1 cellular context compared by ENCODE assay signal in the genomic region with DNA sequence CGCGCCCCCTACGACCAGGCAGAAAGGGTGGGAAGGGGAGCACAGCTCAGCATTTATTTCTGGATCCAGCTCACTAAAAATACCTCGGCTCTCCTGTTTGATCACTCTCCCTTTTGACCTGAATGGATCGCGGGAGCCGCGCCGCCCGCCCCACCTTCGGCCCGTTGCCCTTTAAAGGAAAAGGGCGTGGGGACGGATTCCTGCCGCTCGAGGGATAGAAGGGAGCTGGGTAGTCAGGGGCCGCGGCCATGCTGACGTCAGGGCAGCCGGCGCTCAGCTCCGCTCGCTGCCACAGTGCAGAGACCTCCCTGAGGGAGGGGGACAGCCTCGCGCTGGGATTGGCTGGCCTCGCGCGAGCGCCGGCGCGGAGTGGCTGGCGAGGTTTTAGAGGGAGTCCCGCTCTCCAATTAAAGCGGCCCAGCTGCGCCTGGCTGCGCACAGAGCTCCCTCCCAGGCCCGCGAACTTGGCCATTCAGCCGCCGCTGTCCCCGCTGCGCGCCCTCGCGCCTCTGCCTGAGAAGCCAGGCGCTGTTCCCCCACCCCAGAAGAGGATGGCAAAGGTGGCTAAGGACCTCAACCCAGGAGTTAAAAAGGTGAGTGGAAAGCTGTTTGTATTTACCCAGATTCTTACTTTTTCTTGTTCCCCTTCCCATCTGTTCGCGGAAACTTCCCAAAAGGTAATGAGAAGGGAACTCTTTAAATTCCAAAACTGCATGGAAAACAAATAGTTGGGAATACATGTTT.
A peak's percentile ranks its signal among the peaks of the same experiment; 100 is the strongest.
TF ChIP-seq lines count a peak whose summit lies in the region.

A gene with protein sequence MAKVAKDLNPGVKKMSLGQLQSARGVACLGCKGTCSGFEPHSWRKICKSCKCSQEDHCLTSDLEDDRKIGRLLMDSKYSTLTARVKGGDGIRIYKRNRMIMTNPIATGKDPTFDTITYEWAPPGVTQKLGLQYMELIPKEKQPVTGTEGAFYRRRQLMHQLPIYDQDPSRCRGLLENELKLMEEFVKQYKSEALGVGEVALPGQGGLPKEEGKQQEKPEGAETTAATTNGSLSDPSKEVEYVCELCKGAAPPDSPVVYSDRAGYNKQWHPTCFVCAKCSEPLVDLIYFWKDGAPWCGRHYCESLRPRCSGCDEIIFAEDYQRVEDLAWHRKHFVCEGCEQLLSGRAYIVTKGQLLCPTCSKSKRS (plus strand): TSS at position 436 of the 744 bp plus-strand sequence. CDS start 116 bp downstream, at position 552.

TF ChIP-seq in H1, 55 proteins besides CTCF, POLR2A, EP300 and RAD21 (continued from another document):
- TF ChIP-seq BRCA1 (IDR thresholded peaks at IDR 0.05; ENCODE audit: low read depth, low read length) (no peak), RNF2 (IDR thresholded peaks at IDR 0.05; ENCODE audit: borderline replicate concordance, low read depth, low read length, missing control alignments, poor library complexity, severe bottlenecking) (peak; percentile 67), BCL11A (IDR thresholded peaks at IDR 0.05; ENCODE audit: low read depth in 2 of 2, low read length in 2 of 2) (no peak), SP1 (IDR thresholded peaks at IDR 0.05; ENCODE audit: low read depth, low read length) (peak; percentile 91), E2F6 (IDR thresholded peaks at IDR 0.05) (peak; percentile 100), SIN3A (conservative IDR thresholded peaks at IDR 0.05 in 1 of 2, IDR thresholded peaks at IDR 0.05 in 1 of 2; ENCODE audit: low read depth in 1 of 2, low read length in 2 of 2) (no peak), JUND (IDR thresholded peaks at IDR 0.05; ENCODE audit: low read length) (peak; percentile 76), HDAC2 (IDR thresholded peaks at IDR 0.05; ENCODE audit: borderline replicate concordance in 1 of 2, low read depth in 2 of 2, low read length in 2 of 2) (peak in 1 of 2 experiments; percentile 55; a peak in 1 of 4 replicates), CHD2 (IDR thresholded peaks at IDR 0.05; ENCODE audit: low read length) (peak; percentile 76), SIRT6 (IDR thresholded peaks at IDR 0.05; ENCODE audit: low read length) (no peak), GTF2F1 (IDR thresholded peaks at IDR 0.05; ENCODE audit: borderline replicate concordance, low read depth, low read length) (no peak), CREB1 (IDR thresholded peaks at IDR 0.05) (peak; percentile 90), SP2 (IDR thresholded peaks at IDR 0.05; ENCODE audit: low read length) (peak; percentile 32; the same call in 1 of the 2 replicates), CEBPB (IDR thresholded peaks at IDR 0.05; ENCODE audit: low read depth, low read length) (no peak), POLR2AphosphoS5 (IDR thresholded peaks at IDR 0.05; ENCODE audit: low read depth, low read length) (peak; percentile 52; the same call in 1 of the 2 replicates), KDM5A (IDR thresholded peaks at IDR 0.05; ENCODE audit: low read length) (no peak), SIX5 (IDR thresholded peaks at IDR 0.05; ENCODE audit: low read depth, low read length) (no peak), RBBP5 (IDR thresholded peaks at IDR 0.05; ENCODE audit: borderline replicate concordance, low read depth, low read length) (peak; percentile 63; the same call in 1 of the 2 replicates), SP4 (IDR thresholded peaks at IDR 0.05; ENCODE audit: low read length) (peak; percentile 78; the same call in 1 of the 2 replicates), EGR1 (IDR thresholded peaks at IDR 0.05; ENCODE audit: borderline replicate concordance, low read depth, low read length) (peak; percentile 22; the same call in 1 of the 2 replicates), SAP30 (IDR thresholded peaks at IDR 0.05; ENCODE audit: insufficient read depth, insufficient replicate concordance, low read length) (no peak), ASH2L (IDR thresholded peaks at IDR 0.05; ENCODE audit: low read length) (peak; percentile 46), CHD1 (IDR thresholded peaks at IDR 0.05; ENCODE audit: low read depth, low read length) (no peak), GABPA (IDR thresholded peaks at IDR 0.05; ENCODE audit: borderline replicate concordance, insufficient read depth, low read length) (no peak), EZH2 (IDR thresholded peaks at IDR 0.05; ENCODE audit: low read depth, low read length, severe bottlenecking) (no peak), KDM4A (IDR thresholded peaks at IDR 0.05; ENCODE audit: low read depth, low read length, severe bottlenecking) (peak; percentile 5), TAF7 (optimal IDR thresholded peaks at IDR 0.05; ENCODE audit: borderline replicate concordance, low read depth, low read length) (peak; percentile 25), KDM1A (IDR thresholded peaks at IDR 0.05; ENCODE audit: borderline replicate concordance, low read length) (no peak), TBP (IDR thresholded peaks at IDR 0.05; ENCODE audit: low read depth, low read length) (peak; percentile 42; the same call in 1 of the 2 replicates), JUN (IDR thresholded peaks at IDR 0.05; ENCODE audit: low read depth, low read length) (no peak), POU5F1 (IDR thresholded peaks at IDR 0.05; ENCODE audit: low read depth, low read length) (no peak), TAF1 (IDR thresholded peaks at IDR 0.05; ENCODE audit: low read depth, low read length) (peak; percentile 53; the same call in 1 of the 2 replicates), CTBP2 (IDR thresholded peaks at IDR 0.05; ENCODE audit: borderline replicate concordance, insufficient read depth, insufficient read length, low read length) (peak; percentile 43), MAFK (IDR thresholded peaks at IDR 0.05; ENCODE audit: low read depth, low read length) (no peak; the same call in 1 of the 2 replicates), FOSL1 (IDR thresholded peaks at IDR 0.05; ENCODE audit: insufficient read depth, low read depth, low read length) (no peak), HDAC6 (IDR thresholded peaks at IDR 0.05; ENCODE audit: low read depth, low read length) (no peak), ZNF274 (IDR thresholded peaks at IDR 0.05; ENCODE audit: borderline replicate concordance, extremely low read depth, low read length) (no peak), CHD7 (IDR thresholded peaks at IDR 0.05; ENCODE audit: insufficient replicate concordance, low read length) (no peak), TCF12 (IDR thresholded peaks at IDR 0.05; ENCODE audit: low read depth, low read length) (0 out of 2 replicates have a peak, but pooled peaks have one; percentile 41), RFX5 (IDR thresholded peaks at IDR 0.05; ENCODE audit: borderline replicate concordance, low read depth, low read length) (no peak), CBX5 (IDR thresholded peaks at IDR 0.05; ENCODE audit: low read depth, low read length) (no peak), SRF (IDR thresholded peaks at IDR 0.05; ENCODE audit: low read depth, low read length) (peak; percentile 73), PHF8 (conservative IDR thresholded peaks at IDR 0.05; ENCODE audit: low read depth, low read length) (0 out of 2 replicates have a peak, but pooled peaks have one; percentile 35)
- TF ChIP-seq, protein P1, sequence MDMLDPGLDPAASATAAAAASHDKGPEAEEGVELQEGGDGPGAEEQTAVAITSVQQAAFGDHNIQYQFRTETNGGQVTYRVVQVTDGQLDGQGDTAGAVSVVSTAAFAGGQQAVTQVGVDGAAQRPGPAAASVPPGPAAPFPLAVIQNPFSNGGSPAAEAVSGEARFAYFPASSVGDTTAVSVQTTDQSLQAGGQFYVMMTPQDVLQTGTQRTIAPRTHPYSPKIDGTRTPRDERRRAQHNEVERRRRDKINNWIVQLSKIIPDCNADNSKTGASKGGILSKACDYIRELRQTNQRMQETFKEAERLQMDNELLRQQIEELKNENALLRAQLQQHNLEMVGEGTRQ (IDR thresholded peaks at IDR 0.05; ENCODE audit: low read length): no peak
- TF ChIP-seq, protein P2, sequence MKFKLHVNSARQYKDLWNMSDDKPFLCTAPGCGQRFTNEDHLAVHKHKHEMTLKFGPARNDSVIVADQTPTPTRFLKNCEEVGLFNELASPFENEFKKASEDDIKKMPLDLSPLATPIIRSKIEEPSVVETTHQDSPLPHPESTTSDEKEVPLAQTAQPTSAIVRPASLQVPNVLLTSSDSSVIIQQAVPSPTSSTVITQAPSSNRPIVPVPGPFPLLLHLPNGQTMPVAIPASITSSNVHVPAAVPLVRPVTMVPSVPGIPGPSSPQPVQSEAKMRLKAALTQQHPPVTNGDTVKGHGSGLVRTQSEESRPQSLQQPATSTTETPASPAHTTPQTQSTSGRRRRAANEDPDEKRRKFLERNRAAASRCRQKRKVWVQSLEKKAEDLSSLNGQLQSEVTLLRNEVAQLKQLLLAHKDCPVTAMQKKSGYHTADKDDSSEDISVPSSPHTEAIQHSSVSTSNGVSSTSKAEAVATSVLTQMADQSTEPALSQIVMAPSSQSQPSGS (IDR thresholded peaks at IDR 0.05; ENCODE audit: low read length): peak; percentile 80
- TF ChIP-seq, protein P3, sequence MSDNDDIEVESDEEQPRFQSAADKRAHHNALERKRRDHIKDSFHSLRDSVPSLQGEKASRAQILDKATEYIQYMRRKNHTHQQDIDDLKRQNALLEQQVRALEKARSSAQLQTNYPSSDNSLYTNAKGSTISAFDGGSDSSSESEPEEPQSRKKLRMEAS (IDR thresholded peaks at IDR 0.05): peak; percentile 98
